Comparison of ENCODE assay signal across 17 cellular contexts in genomic region chr2:173672573-173673340, GRCh38.
"Had no signal": no experiment of that assay in that cellular context is flagged by ENCODE, and none has a peak within 500 bp of the region (broad histone marks: within the 10 kb centered on the region; RNA-seq: fewer than 3 reads in every experiment).

No MANE protein-coding gene starts in this region.

- DNase-seq: activated CD4-positive, alpha-beta T cell treated with anti-CD3 and anti-CD28 coated beads for 48 hours; activated CD4-positive, alpha-beta T cell treated with anti-CD3 and anti-CD28 coated beads, Interleukin-2, amount 50 U/mL, for 4 hours; activated CD4-positive, CD25-positive, alpha-beta regulatory T cell treated with anti-CD3 and anti-CD28 coated beads, Interleukin-2, amount 50 U/mL, for 72 hours; activated CD8-positive, alpha-beta memory T cell treated with anti-CD3 and anti-CD28 coated beads, Interleukin-2, amount 10 ng/mL, durations not matched to agents 7 days and 5 days; activated effector memory CD4-positive, alpha-beta T cell treated with Interleukin-2 at 50 U/mL for 16 hours; activated naive CD4-positive, alpha-beta T cell; activated T-cell treated with anti-CD3 and anti-CD28 coated beads, Interleukin-2, amount 50 U/mL, for 24 hours; body of pancreas; central memory CD4-positive, alpha-beta T cell; Kasumi-1; NCI-H1048; NCI-H146; NCI-H2107; PC-3 had no signal

- H3K4me1 ChIP-seq: ascending aorta, body of pancreas had no signal

- H3K27ac ChIP-seq: ascending aorta, body of pancreas had no signal

- H3K4me3 ChIP-seq: ascending aorta, body of pancreas had no signal

- H3K9me3 ChIP-seq: ascending aorta, body of pancreas had no signal

- H3K36me3 ChIP-seq: ascending aorta had no signal

- H3K27me3 ChIP-seq: ascending aorta, body of pancreas had no signal

- FAIRE-seq: bronchial epithelial cell had no signal

- ATAC-seq: activated CD8-positive, alpha-beta memory T cell treated with anti-CD3 and anti-CD28 coated beads, Interleukin-2, amount 10 ng/mL, durations not matched to agents 7 days and 5 days; body of pancreas; PC-3; WTC11 had no signal
